Comparison of ENCODE assay signal across 36 cellular contexts in genomic region chr11:85912414-85912813, GRCh38. TPM values are rescaled to one million over a fixed set of nuclear protein-coding genes. Genes with fewer than 3 reads are reported as not detected.
"Had no signal": no experiment of that assay in that cellular context is flagged by ENCODE, and none has a peak within 500 bp of the region (broad histone marks: within the 10 kb centered on the region; RNA-seq: fewer than 3 reads in every experiment).

No MANE protein-coding gene starts in this region.

- H3K27ac ChIP-seq: coronary artery, gastroesophageal sphincter, heart left ventricle, hepatocyte, neural progenitor cell, parathyroid adenoma, right atrium auricular region, stomach, thyroid gland had no signal

- H3K36me3 Mint-ChIP-seq: neural progenitor cell, type B pancreatic cell had no signal

- H3K4me3 Mint-ChIP-seq: naive thymus-derived CD4-positive, alpha-beta T cell; nephron; neural progenitor cell; type B pancreatic cell had no signal

- H3K79me2 ChIP-seq: hepatocyte, parathyroid adenoma had no signal

- H3K27me3 ChIP-seq: gastroesophageal sphincter, heart left ventricle, hepatocyte, neural progenitor cell, right atrium auricular region, stomach, thyroid gland had no signal

- H3K9me3 ChIP-seq: thyroid gland had no signal

- H3K4me1 ChIP-seq: gastroesophageal sphincter, heart left ventricle, neural progenitor cell, parathyroid adenoma, right atrium auricular region, stomach, thyroid gland had no signal

- H3K36me3 ChIP-seq: gastroesophageal sphincter, heart left ventricle, neural progenitor cell, right atrium auricular region, stomach, thyroid gland had no signal

- ATAC-seq: gastroesophageal sphincter; heart left ventricle; left lobe of liver; naive thymus-derived CD4-positive, alpha-beta T cell; sciatic nerve had no signal

- H3K4me1 Mint-ChIP-seq: naive thymus-derived CD4-positive, alpha-beta T cell; nephron had no signal

- DNase-seq: dermis blood vessel endothelial cell; effector memory CD4-positive, alpha-beta T cell; foreskin fibroblast; heart left ventricle; kidney; mesendoderm; midbrain; naive thymus-derived CD4-positive, alpha-beta T cell; stimulated activated CD4-positive, alpha-beta T cell treated with anti-CD3 and anti-CD28 coated beads, Interleukin-12 subunit alpha, Interleukin-12 subunit beta, amount 100 ng/mL, for 4 hours; stimulated activated CD4-positive, alpha-beta T cell treated with anti-CD3 and anti-CD28 coated beads, Interleukin-1b, Interleukin-23, amount 100 ng/mL, for 48 hours; stimulated activated CD4-positive, alpha-beta T cell treated with anti-CD3 and anti-CD28 coated beads, Interleukin-4, amount 100 ng/mL, for 1 hour; stimulated activated CD8-positive, alpha-beta memory T cell treated with anti-CD3 and anti-CD28 coated beads, Interleukin-4, amount 100 ng/mL, for 48 hours; stimulated activated naive CD4-positive, alpha-beta T cell treated with Interleukin-2 at 50 U/mL for 16 hours; stomach; thyroid gland had no signal

- H3K27me3 Mint-ChIP-seq: progenitor cell of endocrine pancreas, type B pancreatic cell had no signal

- H3K9me3 Mint-ChIP-seq: neural progenitor cell had no signal

- H3K27ac Mint-ChIP-seq: naive thymus-derived CD4-positive, alpha-beta T cell; nephron; neural progenitor cell; progenitor cell of endocrine pancreas; type B pancreatic cell had no signal

- H2AFZ ChIP-seq: hepatocyte, neural progenitor cell, parathyroid adenoma had no signal

- H3K4me3 ChIP-seq: coronary artery, gastroesophageal sphincter, heart left ventricle, hepatocyte, lung, neural progenitor cell, right atrium auricular region, smooth muscle cell, stomach, thyroid gland had no signal

- H3K9ac ChIP-seq: neural progenitor cell, parathyroid adenoma had no signal

- FAIRE-seq: endometrium, kidney had no signal

- H3K4me2 ChIP-seq: hepatocyte, neural progenitor cell, smooth muscle cell had no signal

RNA-seq across cellular contexts. Expression of gene CCDC83, which starts 57.2 kb away (rescaled TPM):
- total RNA-seq: dermis blood vessel endothelial cell; gastroesophageal sphincter; heart left ventricle; hepatocyte; kidney; left lobe of liver; liver; lung; mucosa of gallbladder; naive thymus-derived CD4-positive, alpha-beta T cell; osteoblast; progenitor cell of endocrine pancreas; right atrium auricular region; sciatic nerve; smooth muscle cell; subcutaneous adipose tissue; temporal lobe; thyroid gland; urinary bladder had no signal
- polyA plus RNA-seq: esophagus; heart left ventricle; hepatocyte; liver; lung; naive thymus-derived CD4-positive, alpha-beta T cell; smooth muscle cell; stomach; urinary bladder had no signal
